In the genomic region with DNA sequence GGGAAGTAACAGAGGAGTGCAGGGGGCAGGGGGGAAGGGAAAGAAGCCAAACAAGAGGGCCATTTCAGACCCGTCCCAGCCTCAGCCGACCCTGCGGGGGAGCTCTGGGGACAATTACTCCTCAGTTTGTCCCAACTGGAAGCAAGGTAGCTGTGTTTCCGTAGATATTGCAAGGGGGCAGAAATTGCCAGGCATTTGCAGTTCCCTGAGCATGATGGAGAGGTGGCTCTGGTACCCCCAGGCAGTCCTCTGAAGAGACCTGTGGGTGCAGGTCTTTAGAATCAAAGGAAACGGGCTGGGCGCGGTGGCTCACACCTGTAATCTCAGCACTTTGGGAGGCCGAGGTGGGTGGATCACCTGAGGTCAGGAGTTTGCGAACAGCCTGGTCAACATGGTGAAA, we compare ENCODE assay signal across 17 cellular contexts. TPM values are rescaled to one million over a fixed set of nuclear protein-coding genes. Genes with fewer than 3 reads are reported as not detected.
A peak's percentile ranks its signal among the peaks of the same experiment; 100 is the strongest.
DNase-seq lines count a peak whose midpoint lies in the region; ATAC-seq and TF ChIP-seq lines count a peak whose summit lies in the region.
"Had no signal": no experiment of that assay in that cellular context is flagged by ENCODE, and none has a peak within 500 bp of the region (broad histone marks: within the 10 kb centered on the region; RNA-seq: fewer than 3 reads in every experiment).

No MANE protein-coding gene starts in this region.

- DNase-seq in activated T-cell treated with anti-CD3 and anti-CD28 coated beads, Interleukin-2, amount 50 U/mL, for 24 hours: peak; percentile 17
- no peak for DNase-seq in activated T-cell treated with anti-CD3 and anti-CD28 coated beads, Interleukin-2, amount 50 U/mL, for 4 hours
- DNase-seq in chondrocyte (ENCODE audit: low spot score): peak; percentile 50
- DNase-seq in osteocyte (ENCODE audit: extremely low spot score, unreplicated experiment): peak; percentile 76
- no peak for DNase-seq in NCI-H1048 (lab: John Stamatoyannopoulos, UW)
- DNase-seq in G401 (ENCODE audit: low spot score): no peak
- DNase-seq: AML-193; Caco-2; CD4-positive, alpha-beta T cell; GDM1; H7; HFFc6; IMR-90 had no signal

- H3K4me1 Mint-ChIP-seq in activated T-cell treated with anti-CD3 and anti-CD28 coated beads, Interleukin-2, amount 50 U/mL, for 24 hours (ENCODE audit: low read depth): peaks cover 12% of the 10 kb centered on the region
- peaks cover 9% of the 10 kb centered on the region for H3K4me1 Mint-ChIP-seq in activated T-cell treated with anti-CD3 and anti-CD28 coated beads, Interleukin-2, amount 50 U/mL, for 4 hours (ENCODE audit: low read depth)
- peaks cover 15% of the 10 kb centered on the region for H3K4me1 Mint-ChIP-seq in chondrocyte (ENCODE audit: low read depth)
- peaks cover 14% of the 10 kb centered on the region for H3K4me1 Mint-ChIP-seq in osteocyte (ENCODE audit: unreplicated experiment)

- H3K9me3 Mint-ChIP-seq in activated T-cell treated with anti-CD3 and anti-CD28 coated beads, Interleukin-2, amount 50 U/mL, for 24 hours: no peaks in the 10 kb centered on the region
- no peaks in the 10 kb centered on the region for H3K9me3 Mint-ChIP-seq in activated T-cell treated with anti-CD3 and anti-CD28 coated beads, Interleukin-2, amount 50 U/mL, for 4 hours
- no peaks in the 10 kb centered on the region for H3K9me3 Mint-ChIP-seq in chondrocyte (ENCODE audit: low read depth)
- H3K9me3 Mint-ChIP-seq in osteocyte (ENCODE audit: unreplicated experiment): no peaks in the 10 kb centered on the region
- H3K9me3 Mint-ChIP-seq: CD4-positive, alpha-beta T cell; GM23338 had no signal

- H3K27ac Mint-ChIP-seq in activated T-cell treated with anti-CD3 and anti-CD28 coated beads, Interleukin-2, amount 50 U/mL, for 24 hours: no peak overlapping the region
- H3K27ac Mint-ChIP-seq in chondrocyte (ENCODE audit: unreplicated experiment): no peak overlapping the region
- no peak overlapping the region for H3K27ac Mint-ChIP-seq in osteocyte (ENCODE audit: unreplicated experiment)
- H3K27ac Mint-ChIP-seq: CD4-positive, alpha-beta T cell; GM23338; HFFc6 had no signal

- H3K27me3 Mint-ChIP-seq in activated T-cell treated with anti-CD3 and anti-CD28 coated beads, Interleukin-2, amount 50 U/mL, for 24 hours: peaks cover 32% of the 10 kb centered on the region
- H3K27me3 Mint-ChIP-seq in activated T-cell treated with anti-CD3 and anti-CD28 coated beads, Interleukin-2, amount 50 U/mL, for 4 hours (ENCODE audit: low read depth): peaks cover 30% of the 10 kb centered on the region
- no peaks in the 10 kb centered on the region for H3K27me3 Mint-ChIP-seq in chondrocyte (ENCODE audit: low read depth)
- peaks cover 8% of the 10 kb centered on the region for H3K27me3 Mint-ChIP-seq in osteocyte (ENCODE audit: unreplicated experiment)

- no peaks in the 10 kb centered on the region for H3K36me3 Mint-ChIP-seq in activated T-cell treated with anti-CD3 and anti-CD28 coated beads, Interleukin-2, amount 50 U/mL, for 24 hours (ENCODE audit: low read depth)
- no peaks in the 10 kb centered on the region for H3K36me3 Mint-ChIP-seq in activated T-cell treated with anti-CD3 and anti-CD28 coated beads, Interleukin-2, amount 50 U/mL, for 4 hours (ENCODE audit: insufficient read depth)
- H3K36me3 Mint-ChIP-seq in chondrocyte (ENCODE audit: low read depth) (no peaks in the 10 kb centered on the region), osteocyte (ENCODE audit: unreplicated experiment) (no peaks in the 10 kb centered on the region)

- in situ Hi-C loops in G401 (cut with HindIII; ENCODE audit: low sequenced_read_pairs): no loop called here

- ATAC-seq in activated T-cell treated with anti-CD3 and anti-CD28 coated beads, Interleukin-2, amount 50 U/mL, for 4 hours: no peak
- no peak for ATAC-seq in GM19035 (IDR thresholded peaks at IDR 0.05; ENCODE audit: unreplicated experiment)
- ATAC-seq: A549, GM23338, HCT116 had no signal

- no peak overlapping the region for H3K4me3 Mint-ChIP-seq in activated T-cell treated with anti-CD3 and anti-CD28 coated beads, Interleukin-2, amount 50 U/mL, for 24 hours
- no peak overlapping the region for H3K4me3 Mint-ChIP-seq in activated T-cell treated with anti-CD3 and anti-CD28 coated beads, Interleukin-2, amount 50 U/mL, for 4 hours
- H3K4me3 Mint-ChIP-seq in chondrocyte (ENCODE audit: unreplicated experiment): no peak overlapping the region
- no peak overlapping the region for H3K4me3 Mint-ChIP-seq in osteocyte (ENCODE audit: unreplicated experiment)
- H3K4me3 Mint-ChIP-seq: CD4-positive, alpha-beta T cell; GM23338; HFFc6 had no signal

- no peak for TF ChIP-seq CTCF in chondrocyte (IDR thresholded peaks at IDR 0.05)
- no peak for TF ChIP-seq CTCF in osteocyte (IDR thresholded peaks at IDR 0.05)

RNA-seq across cellular contexts. Expression of gene JAM3, which starts 13.8 kb away (rescaled TPM):
- total RNA-seq in activated T-cell treated with anti-CD3 and anti-CD28 coated beads, Interleukin-2, amount 50 U/mL, for 4 hours: 10 to 100 TPM; 12.5 to 14.1 (median 12.8) TPM
- 94.2 to 185 TPM (median 105 TPM) in 3 replicates for total RNA-seq in chondrocyte
- 170 and 177 TPM in 2 replicates for total RNA-seq in osteocyte
- total RNA-seq in G401 (2014; rRNA removed; shearing (Covaris generic)): 35.9 and 41.8 TPM in 2 replicates

Comparison
In these comparisons a context has a peak if more than half of its experiments do, and no peak if none do; other contexts are left out.
1. DNase-seq: peak in activated T-cell treated with anti-CD3 and anti-CD28 coated beads, Interleukin-2, amount 50 U/mL, for 24 hours (single experiment), chondrocyte (single experiment) and osteocyte (single experiment); none in activated T-cell treated with anti-CD3 and anti-CD28 coated beads, Interleukin-2, amount 50 U/mL, for 4 hours (single experiment), NCI-H1048 (single experiment) and G401 (single experiment).